Comparison of ENCODE assay signal across 25 cellular contexts in genomic region chr1:113103977-113104376, GRCh38.
"Had no signal": no experiment of that assay in that cellular context is flagged by ENCODE, and none has a peak within 500 bp of the region (broad histone marks: within the 10 kb centered on the region; RNA-seq: fewer than 3 reads in every experiment).

No MANE protein-coding gene starts in this region.

- H3K27me3 Mint-ChIP-seq: activated CD4-positive, alpha-beta memory T cell treated with anti-CD3 and anti-CD28 coated beads for 36 hours; activated CD4-positive, alpha-beta T cell treated with anti-CD3 and anti-CD28 coated beads, Interleukin-2, amount 10 ng/mL, durations not matched to agents 24 days and 14 days; activated naive CD8-positive, alpha-beta T cell; brain; naive thymus-derived CD8-positive, alpha-beta T cell had no signal

- H3K27ac ChIP-seq: ascending aorta, cardiac muscle cell, coronary artery, neural progenitor cell, parathyroid adenoma, right atrium auricular region, testis, transverse colon had no signal

- H3K4me3 Mint-ChIP-seq: activated CD4-positive, alpha-beta memory T cell treated with anti-CD3 and anti-CD28 coated beads for 36 hours; activated CD4-positive, alpha-beta T cell treated with anti-CD3 and anti-CD28 coated beads, Interleukin-2, amount 10 ng/mL, durations not matched to agents 24 days and 14 days; activated naive CD8-positive, alpha-beta T cell; activated T-helper 1 cell treated with anti-CD3 and anti-CD28 coated beads, Interleukin-12 subunit alpha, Interleukin-12 subunit beta, Interleukin-2, Interleukin-4 antibody, amounts not matched to agents 30 ng/mL and 10 ng/mL and 1 ng/mL, durations not matched to agents 14 hours and 24 hours and 36 hours; brain; naive thymus-derived CD8-positive, alpha-beta T cell; neural progenitor cell had no signal

- DNase-seq: activated CD4-positive, alpha-beta memory T cell treated with anti-CD3 and anti-CD28 coated beads for 36 hours; activated CD4-positive, alpha-beta T cell treated with anti-CD3 and anti-CD28 coated beads, Interleukin-2, amount 10 ng/mL, durations not matched to agents 24 days and 14 days; activated CD4-positive, CD25-positive, alpha-beta regulatory T cell treated with anti-CD3 and anti-CD28 coated beads, Interleukin-2, amount 50 U/mL, for 72 hours; activated gamma-delta T cell; cerebellar nuclear complex; head of caudate nucleus; hippocampal formation; left colon; midbrain; naive thymus-derived CD8-positive, alpha-beta T cell; occipital lobe; stimulated activated CD4-positive, alpha-beta T cell treated with anti-CD3 and anti-CD28 coated beads, Interleukin-15, amount 100 ng/mL, for 24 hours; stimulated activated CD4-positive, alpha-beta T cell treated with anti-CD3 and anti-CD28 coated beads, Interleukin-2, amount 100 ng/mL, for 24 hours; stimulated activated naive CD8-positive, alpha-beta T cell treated with anti-CD3 and anti-CD28 coated beads, Interleukin-15, Interleukin-2, amounts not matched to agents 100 U/mL and 50 U/mL, for 24 hours; testis; transverse colon had no signal

- H3K27ac Mint-ChIP-seq: activated CD4-positive, alpha-beta memory T cell treated with anti-CD3 and anti-CD28 coated beads for 36 hours; activated CD4-positive, alpha-beta T cell treated with anti-CD3 and anti-CD28 coated beads, Interleukin-2, amount 10 ng/mL, durations not matched to agents 24 days and 14 days; activated naive CD8-positive, alpha-beta T cell; activated T-helper 1 cell treated with anti-CD3 and anti-CD28 coated beads, Interleukin-12 subunit alpha, Interleukin-12 subunit beta, Interleukin-2, Interleukin-4 antibody, amounts not matched to agents 30 ng/mL and 10 ng/mL and 1 ng/mL, durations not matched to agents 14 hours and 24 hours and 36 hours; neural progenitor cell had no signal

- ATAC-seq: left colon; naive thymus-derived CD8-positive, alpha-beta T cell; stimulated activated naive CD8-positive, alpha-beta T cell treated with anti-CD3 and anti-CD28 coated beads, Interleukin-15, Interleukin-2, amounts not matched to agents 100 U/mL and 50 U/mL, for 24 hours had no signal

- H3K4me1 Mint-ChIP-seq: activated CD4-positive, alpha-beta T cell treated with anti-CD3 and anti-CD28 coated beads, Interleukin-2, amount 10 ng/mL, durations not matched to agents 24 days and 14 days; brain; neural progenitor cell had no signal

- H3K9me3 ChIP-seq: ascending aorta, right atrium auricular region, testis, transverse colon had no signal

- H3K4me3 ChIP-seq: ascending aorta, cardiac muscle cell, coronary artery, neural progenitor cell, right atrium auricular region, testis, transverse colon had no signal

- H3K9me3 Mint-ChIP-seq: activated CD4-positive, alpha-beta memory T cell treated with anti-CD3 and anti-CD28 coated beads for 36 hours; activated CD4-positive, alpha-beta T cell treated with anti-CD3 and anti-CD28 coated beads, Interleukin-2, amount 10 ng/mL, durations not matched to agents 24 days and 14 days; activated T-helper 1 cell treated with anti-CD3 and anti-CD28 coated beads, Interleukin-12 subunit alpha, Interleukin-12 subunit beta, Interleukin-2, Interleukin-4 antibody, amounts not matched to agents 30 ng/mL and 10 ng/mL and 1 ng/mL, durations not matched to agents 14 hours and 24 hours and 36 hours; brain; naive thymus-derived CD8-positive, alpha-beta T cell; neural progenitor cell had no signal

- H3K27me3 ChIP-seq: ascending aorta, cardiac muscle cell, neural progenitor cell, right atrium auricular region, testis, transverse colon had no signal

- H3K4me1 ChIP-seq: ascending aorta, neural progenitor cell, parathyroid adenoma, right atrium auricular region, testis, transverse colon had no signal
